In the genomic region with DNA sequence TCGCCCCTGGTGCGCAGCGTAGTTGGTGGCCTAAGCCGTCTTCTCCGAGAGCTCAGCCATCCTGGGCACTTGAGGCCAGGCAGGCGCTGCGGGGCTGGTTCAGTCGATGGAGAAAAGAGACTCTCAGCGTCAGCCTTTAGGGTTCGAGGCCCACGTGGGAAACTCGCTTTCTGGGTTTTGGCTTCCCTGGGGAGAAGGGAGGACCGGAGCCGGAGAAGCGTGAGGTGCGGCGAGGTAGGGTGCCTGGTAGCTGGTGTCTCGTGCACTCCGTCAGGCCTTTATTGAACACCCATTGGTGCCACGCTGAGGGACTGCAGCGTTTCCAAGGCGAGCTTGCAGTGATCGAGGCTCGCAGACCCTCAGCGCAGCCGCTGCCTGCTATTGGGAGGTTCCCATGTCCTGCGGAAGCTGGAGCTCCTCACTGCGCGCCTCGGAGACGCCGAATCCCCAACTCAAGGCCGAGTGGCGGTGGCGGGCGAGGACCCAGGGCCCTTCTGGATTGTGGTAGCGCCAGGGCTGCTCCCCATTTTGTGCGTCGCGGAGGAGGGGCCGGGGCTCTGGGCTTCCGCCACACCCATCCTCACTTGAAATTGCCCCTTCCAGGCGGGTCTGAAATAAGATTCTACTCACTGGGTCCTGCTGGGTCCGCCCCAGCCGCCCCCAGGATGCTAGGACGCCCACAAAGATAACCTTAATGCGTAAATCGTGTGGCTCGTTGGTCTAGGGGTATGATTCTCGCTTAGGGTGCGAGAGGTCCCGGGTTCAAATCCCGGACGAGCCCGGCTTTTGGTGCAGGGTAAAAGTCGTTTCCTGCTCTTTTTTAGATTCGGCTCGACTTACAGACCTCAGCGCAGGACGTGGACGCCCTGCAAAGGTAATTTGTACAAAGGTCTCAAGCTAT, we compare ENCODE assay signal across 9 cellular contexts. TPM values are rescaled to one million over a fixed set of nuclear protein-coding genes. Genes with fewer than 3 reads are reported as not detected.
DNase-seq lines count a peak whose midpoint lies in the region; ATAC-seq and TF ChIP-seq lines count a peak whose summit lies in the region.
"Had no signal": no experiment of that assay in that cellular context is flagged by ENCODE, and none has a peak within 500 bp of the region (broad histone marks: within the 10 kb centered on the region; RNA-seq: fewer than 3 reads in every experiment).

No MANE protein-coding gene starts in this region.

- H3K27me3 ChIP-seq in smooth muscle cell (ENCODE audit: low read depth) (peaks cover 20% of the 10 kb centered on the region), gastrocnemius medialis (peaks cover 94 to 99% (median 98%) of the 10 kb centered on the region in 3 donors)

- peak overlapping the region; percentile 68 for H3K4me3 Mint-ChIP-seq in activated CD8-positive, alpha-beta T cell treated with anti-CD3 and anti-CD28 coated beads, Interleukin-2, amount 10 ng/mL, durations not matched to agents 7 days and 5 days

- no peak for TF ChIP-seq RAD21 in Ishikawa (IDR thresholded peaks at IDR 0.05; ENCODE audit: low read depth)

- H4K20me1 ChIP-seq in smooth muscle cell (ENCODE audit: low read depth), result no peaks in the 10 kb centered on the region

- H3K27ac Mint-ChIP-seq in activated CD8-positive, alpha-beta T cell treated with anti-CD3 and anti-CD28 coated beads, Interleukin-2, amount 10 ng/mL, durations not matched to agents 7 days and 5 days, result peak overlapping the region; percentile 70

- H3K27ac ChIP-seq in smooth muscle cell (ENCODE audit: low read depth) (no peak overlapping the region), gastrocnemius medialis (no peak overlapping the region)

- TF ChIP-seq EP300 in Ishikawa (IDR thresholded peaks at IDR 0.05; ENCODE audit: borderline replicate concordance), result no peak

- H3K4me2 ChIP-seq in smooth muscle cell, result peak overlapping the region; percentile 90

- peaks cover 6% of the 10 kb centered on the region for H3K36me3 Mint-ChIP-seq in activated CD8-positive, alpha-beta T cell treated with anti-CD3 and anti-CD28 coated beads, Interleukin-2, amount 10 ng/mL, durations not matched to agents 7 days and 5 days (ENCODE audit: low read depth)

- peaks cover 53% of the 10 kb centered on the region for H3K4me1 Mint-ChIP-seq in activated CD8-positive, alpha-beta T cell treated with anti-CD3 and anti-CD28 coated beads, Interleukin-2, amount 10 ng/mL, durations not matched to agents 7 days and 5 days (ENCODE audit: low read depth)

- H3K4me3 ChIP-seq in smooth muscle cell, result peak overlapping the region; percentile 77
- peak overlapping the region in 1 of 4 donors; percentile 31 for H3K4me3 ChIP-seq in gastrocnemius medialis

- peaks cover 5% of the 10 kb centered on the region for H3K4me1 ChIP-seq in smooth muscle cell (ENCODE audit: low read depth)
- H3K4me1 ChIP-seq in gastrocnemius medialis, result peaks cover 4% of the 10 kb centered on the region in 2 donors

- peaks cover 56% of the 10 kb centered on the region for H3K27me3 Mint-ChIP-seq in activated CD8-positive, alpha-beta T cell treated with anti-CD3 and anti-CD28 coated beads, Interleukin-2, amount 10 ng/mL, durations not matched to agents 7 days and 5 days (ENCODE audit: low read depth)

- peak overlapping the region; percentile 100 for H2AFZ ChIP-seq in smooth muscle cell (ENCODE audit: low read depth)

- H3K36me3 ChIP-seq in smooth muscle cell (ENCODE audit: low read depth) (no peaks in the 10 kb centered on the region), gastrocnemius medialis (no peaks in the 10 kb centered on the region)

- TF ChIP-seq CTCF in smooth muscle cell (IDR thresholded peaks at IDR 0.05; ENCODE audit: borderline replicate concordance, insufficient read depth, poor library complexity, severe bottlenecking) (no peak), gastrocnemius medialis (IDR thresholded peaks at IDR 0.05 in 4 of 5, conservative IDR thresholded peaks at IDR 0.05 in 1 of 5) (no peak)

- under 1% methylated on average over 61 of the region's 61 CpGs for WGBS in smooth muscle cell (ENCODE audit: low lambda C conversion rate)

- no peak overlapping the region for H3K9ac ChIP-seq in smooth muscle cell (ENCODE audit: low read depth)

- in situ Hi-C loops in gastrocnemius medialis (cut with MboI; ENCODE audit: low sequenced_read_pairs in 4 of 4), result no loop called here

- peaks cover 6% of the 10 kb centered on the region for H3K9me3 Mint-ChIP-seq in activated CD8-positive, alpha-beta T cell treated with anti-CD3 and anti-CD28 coated beads, Interleukin-2, amount 10 ng/mL, durations not matched to agents 7 days and 5 days (ENCODE audit: insufficient read depth)

- ATAC-seq in activated CD8-positive, alpha-beta T cell treated with anti-CD3 and anti-CD28 coated beads, Interleukin-2, amount 10 ng/mL, durations not matched to agents 7 days and 5 days, result peak; percentile 45
- ATAC-seq in GM21528 (IDR thresholded peaks at IDR 0.05; ENCODE audit: low FRiP score, unreplicated experiment) (no peak), gastrocnemius medialis (no peak)

- DNase-seq in ELR (ENCODE audit: low read depth) (peak; percentile 80), fibroblast of the conjunctiva (ENCODE audit: low read depth) (peak; percentile 49), smooth muscle cell (lab: John Stamatoyannopoulos, UW; ENCODE audit: unreplicated experiment) (no peak), GF-D8 (lab: John Stamatoyannopoulos, UW) (no peak), gastrocnemius medialis (no peak)
- peak; percentile 63 for DNase-seq in activated CD8-positive, alpha-beta T cell treated with anti-CD3 and anti-CD28 coated beads, Interleukin-2, amount 10 ng/mL, durations not matched to agents 7 days and 5 days

- CTCF ChIA-PET in activated CD8-positive, alpha-beta T cell treated with anti-CD3 and anti-CD28 coated beads, Interleukin-2, amount 10 ng/mL, durations not matched to agents 7 days and 5 days (lab: Charles Lee), result interaction anchor here (0.9 to 2.5 kb wide), 4 partner anchors 14 to 271 kb away, joined by 3 to 7 read pairs (median 6); a partner anchor contains a TSS

- H3K79me2 ChIP-seq in smooth muscle cell (ENCODE audit: low read depth), result no peaks in the 10 kb centered on the region

- H3F3A ChIP-seq in smooth muscle cell (ENCODE audit: low read depth), result peaks cover 5% of the 10 kb centered on the region

- intact Hi-C loops in gastrocnemius medialis (cut with DNase I; ENCODE audit: low total_unique reads), result loop anchor here (10.0 kb wide), 1 partner anchor 316 kb away; a partner anchor contains a TSS

- H3K9me3 ChIP-seq in smooth muscle cell (replicated peaks; ENCODE audit: low read depth) (no peaks in the 10 kb centered on the region), gastrocnemius medialis (peaks cover 0 to 3% (median 0%) of the 10 kb centered on the region in 3 donors)

- POLR2A ChIA-PET in activated CD8-positive, alpha-beta T cell treated with anti-CD3 and anti-CD28 coated beads, Interleukin-2, amount 10 ng/mL, durations not matched to agents 7 days and 5 days (lab: Charles Lee), result interaction anchor here (0.5 to 2.4 kb wide), 7 partner anchors 17 to 396 kb away, joined by 3 to 10 read pairs (median 4); a partner anchor contains a TSS

- TF ChIP-seq POLR2A in gastrocnemius medialis (IDR thresholded peaks at IDR 0.05), result no peak

TF ChIP-seq in Ishikawa, 13 proteins besides CTCF, POLR2A, EP300 and RAD21:
- TF ChIP-seq TEAD4 (IDR thresholded peaks at IDR 0.05) (peak; percentile 78), ZBTB7A (IDR thresholded peaks at IDR 0.05; ENCODE audit: low read depth) (no peak), TCF12 (IDR thresholded peaks at IDR 0.05; ENCODE audit: low read depth) (peak; percentile 23), NFIC (IDR thresholded peaks at IDR 0.05) (no peak), EGR1 (IDR thresholded peaks at IDR 0.05) (peak; percentile 46; the same call in 1 of the 2 replicates)
- TF ChIP-seq, protein P1, sequence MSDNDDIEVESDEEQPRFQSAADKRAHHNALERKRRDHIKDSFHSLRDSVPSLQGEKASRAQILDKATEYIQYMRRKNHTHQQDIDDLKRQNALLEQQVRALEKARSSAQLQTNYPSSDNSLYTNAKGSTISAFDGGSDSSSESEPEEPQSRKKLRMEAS (IDR thresholded peaks at IDR 0.05), result peak; percentile 89
- TF ChIP-seq, protein P2, sequence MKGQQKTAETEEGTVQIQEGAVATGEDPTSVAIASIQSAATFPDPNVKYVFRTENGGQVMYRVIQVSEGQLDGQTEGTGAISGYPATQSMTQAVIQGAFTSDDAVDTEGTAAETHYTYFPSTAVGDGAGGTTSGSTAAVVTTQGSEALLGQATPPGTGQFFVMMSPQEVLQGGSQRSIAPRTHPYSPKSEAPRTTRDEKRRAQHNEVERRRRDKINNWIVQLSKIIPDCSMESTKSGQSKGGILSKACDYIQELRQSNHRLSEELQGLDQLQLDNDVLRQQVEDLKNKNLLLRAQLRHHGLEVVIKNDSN (IDR thresholded peaks at IDR 0.05), result peak; percentile 8
TF ChIP-seq in Ishikawa: peak in this region for 5.

RNA-seq across cellular contexts. Expression of a gene that starts 1.2 kb away (rescaled TPM):
- not detected for total RNA-seq in activated CD8-positive, alpha-beta T cell treated with anti-CD3 and anti-CD28 coated beads, Interleukin-2, amount 10 ng/mL, durations not matched to agents 7 days and 5 days
- not detected in 2 replicates for total RNA-seq in smooth muscle cell
- not detected in 2 replicates for polyA plus RNA-seq in smooth muscle cell
- not detected for total RNA-seq in gastrocnemius medialis
- total RNA-seq: activated CD8-positive, alpha-beta memory T cell treated with anti-CD3 and anti-CD28 coated beads for 36 hours had no signal

RNA-seq across cellular contexts. Expression of a gene that starts 45.8 kb away (rescaled TPM):
- 10 to 100 TPM; 13.7 to 18.4 TPM for total RNA-seq in activated CD8-positive, alpha-beta T cell treated with anti-CD3 and anti-CD28 coated beads, Interleukin-2, amount 10 ng/mL, durations not matched to agents 7 days and 5 days
- total RNA-seq in smooth muscle cell (7.7 and 8.7 TPM in 2 replicates), gastrocnemius medialis (1 to 10 TPM in 3 of 4 donors, under 1 TPM in 1; 0.49 to 3.2 (median 2.2) TPM)
- polyA plus RNA-seq in smooth muscle cell, result 6.1 and 7.0 TPM in 2 replicates

RNA-seq across cellular contexts. Expression of a gene that starts 54.3 kb away (rescaled TPM):
- total RNA-seq in activated CD8-positive, alpha-beta T cell treated with anti-CD3 and anti-CD28 coated beads, Interleukin-2, amount 10 ng/mL, durations not matched to agents 7 days and 5 days, result 10 to 100 TPM; 10.8 to 12.1 TPM
- total RNA-seq in smooth muscle cell, result 4.4 and 9.2 TPM in 2 replicates
- 8.3 and 9.6 TPM in 2 replicates for polyA plus RNA-seq in smooth muscle cell
- total RNA-seq in gastrocnemius medialis, result 10 to 100 TPM in 3 of 4 donors, 1 to 10 TPM in 1; 8.9 to 18.6 (median 14.5) TPM

Comparison
In these comparisons a context has a peak if more than half of its experiments do, and no peak if none do; other contexts are left out.
1. DNase-seq: peak in ELR (single experiment), activated CD8-positive, alpha-beta T cell treated with anti-CD3 and anti-CD28 coated beads, Interleukin-2, amount 10 ng/mL, durations not matched to agents 7 days and 5 days (single experiment) and fibroblast of the conjunctiva (single experiment); none in smooth muscle cell (single experiment), GF-D8 (single experiment) and gastrocnemius medialis (0 of 2).